In genomic region chr2:138245309-138245708, GRCh38 we compare ENCODE assay signal across 16 cellular contexts.
DNase-seq lines count a peak whose midpoint lies in the region; ATAC-seq, FAIRE-seq and TF ChIP-seq lines count a peak whose summit lies in the region.
"Had no signal": no experiment of that assay in that cellular context is flagged by ENCODE, and none has a peak within 500 bp of the region (broad histone marks: within the 10 kb centered on the region; RNA-seq: fewer than 3 reads in every experiment).

No MANE protein-coding gene starts in this region.

- POLR2A ChIA-PET in PC-3 (lab: Charles Lee; ENCODE audit: unreplicated experiment): no interaction called here

- no peak overlapping the region for H3K4me3 ChIP-seq in PC-3 (ENCODE audit: low read length)
- H3K4me3 ChIP-seq in endocrine pancreas (ENCODE audit: control insufficient read depth, insufficient read depth, low read length): peak overlapping the region; percentile 19
- H3K4me3 ChIP-seq in pancreas: no peak overlapping the region
- no peak overlapping the region for H3K4me3 ChIP-seq in aorta (ENCODE audit: low read length in 2 of 2)
- H3K4me3 ChIP-seq: PC-9, SJSA1 had no signal

- H3K27me3 ChIP-seq in PC-3 (ENCODE audit: low read length): no peaks in the 10 kb centered on the region
- H3K27me3 ChIP-seq in endocrine pancreas (ENCODE audit: control insufficient read depth, insufficient read depth, low read length): no peaks in the 10 kb centered on the region
- H3K27me3 ChIP-seq in pancreas: no peaks in the 10 kb centered on the region
- H3K27me3 ChIP-seq in aorta (ENCODE audit: control insufficient read depth in 1 of 2, insufficient read depth in 2 of 2, low read length in 1 of 2): no peaks in the 10 kb centered on the region
- H3K27me3 ChIP-seq: BE2C, SJSA1 had no signal

- H3K9me2 ChIP-seq in PC-3 (replicated peaks; ENCODE audit: low read length): no peaks in the 10 kb centered on the region

- no peak overlapping the region for H3K4me2 ChIP-seq in PC-3 (ENCODE audit: low read length)
- H3K4me2 ChIP-seq: PC-9 had no signal

- TF ChIP-seq CTCF in PC-3 (conservative IDR thresholded peaks at IDR 0.05; ENCODE audit: low read depth, low read length) (no peak), pancreas (IDR thresholded peaks at IDR 0.05) (no peak)

- no TSS peak for BruUV-seq in PC-3 (replicated peaks; lab: Mats Ljungman, UMichigan)

- H3K4me1 ChIP-seq in PC-3 (ENCODE audit: insufficient read depth, low read length) (peaks cover 8% of the 10 kb centered on the region), endocrine pancreas (ENCODE audit: control insufficient read depth, insufficient read depth, low read length) (peaks cover 33% of the 10 kb centered on the region), pancreas (peaks cover 0 to 16% (median 12%) of the 10 kb centered on the region in 3 donors), aorta (ENCODE audit: control insufficient read depth in 1 of 2, insufficient read depth in 2 of 2, low read length in 2 of 2) (peaks cover 4 to 7% of the 10 kb centered on the region in 2 donors)
- H3K4me1 ChIP-seq: BE2C had no signal

- intact Hi-C loops in PC-3 (cut with micrococcal nuclease) (no loop called here), pancreas (cut with DNase I) (no loop called here), aorta (cut with DNase I) (loop anchor here (10.0 kb wide), 3 partner anchors 109 to 281 kb away; partner anchors contain the start of gene HNMT (in 1 of the 2)), cardiac septum (cut with DNase I) (no loop called here)

- peak; percentile 46; the same call in 1 of the 2 replicates for ATAC-seq in PC-3
- ATAC-seq in pancreas: peak; percentile 31 to 79 (median 70)
- ATAC-seq in aorta (ENCODE audit: low FRiP score): peak; percentile 41

- H3K79me2 ChIP-seq in PC-3 (ENCODE audit: low read length): no peaks in the 10 kb centered on the region

- H3K27ac ChIP-seq in PC-3 (ENCODE audit: low read length): no peak overlapping the region
- H3K27ac ChIP-seq in pancreas: peak overlapping the region in 1 of 4 donors; percentile 37
- H3K27ac ChIP-seq in aorta (ENCODE audit: low read depth in 1 of 2, low read length in 2 of 2): peak overlapping the region in 1 of 2 donors; percentile 76
- H3K27ac ChIP-seq: PC-9, SJSA1 had no signal

- H3K36me3 ChIP-seq in PC-3 (ENCODE audit: low read depth, low read length) (no peaks in the 10 kb centered on the region), endocrine pancreas (ENCODE audit: control insufficient read depth, insufficient read depth, low read length) (no peaks in the 10 kb centered on the region), pancreas (no peaks in the 10 kb centered on the region), aorta (ENCODE audit: control insufficient read depth in 1 of 2, insufficient read depth in 2 of 2, low read length in 1 of 2) (no peaks in the 10 kb centered on the region)
- H3K36me3 ChIP-seq: BE2C, SJSA1 had no signal

- no peak overlapping the region for H2AFZ ChIP-seq in PC-3 (ENCODE audit: low read length)
- H2AFZ ChIP-seq: PC-9 had no signal

- H4K20me1 ChIP-seq in PC-3 (ENCODE audit: low read length): no peaks in the 10 kb centered on the region

- no peaks in the 10 kb centered on the region for H3K9me3 ChIP-seq in PC-3 (ENCODE audit: low read length)
- H3K9me3 ChIP-seq in endocrine pancreas (ENCODE audit: control insufficient read depth, low read length): no peaks in the 10 kb centered on the region
- no peaks in the 10 kb centered on the region for H3K9me3 ChIP-seq in pancreas
- H3K9me3 ChIP-seq in aorta (ENCODE audit: control insufficient read depth, low read length): no peaks in the 10 kb centered on the region
- H3K9me3 ChIP-seq: BE2C, SJSA1 had no signal

- H3F3A ChIP-seq in PC-3 (ENCODE audit: low read length, unreplicated experiment): no peaks in the 10 kb centered on the region

- FAIRE-seq in pancreas (lab: Jason Lieb, UNC): peak; percentile 13

- DNase-seq in PC-3 (no peak), pancreas (no peak), aorta (no peak), NCI-H2171 treated with DMSO at 0.1 percent for 48 hours (lab: John Stamatoyannopoulos, UW) (no peak), NCI-H2227 (lab: John Stamatoyannopoulos, UW; ENCODE audit: unreplicated experiment) (no peak), cardiac septum (ENCODE audit: low spot score) (no peak)
- DNase-seq: BE2C; CD4-positive, alpha-beta T cell; DMS79; H7; NCI-H1092; NCI-H187; NCI-H748 treated with DMSO at 0.1 percent for 48 hours; PC-9 had no signal

- H3K9ac ChIP-seq in PC-3 (ENCODE audit: low read length) (no peak overlapping the region), endocrine pancreas (ENCODE audit: control insufficient read depth, insufficient read depth, low read length) (no peak overlapping the region)

- CTCF ChIA-PET in PC-3 (lab: Charles Lee): no interaction called here

Comparison
In these comparisons a context has a peak if more than half of its experiments do, and no peak if none do; other contexts are left out.
1. intact Hi-C loops: an anchor here in aorta (10.0 kb wide); none called in PC-3, pancreas and cardiac septum.